In the genomic region with DNA sequence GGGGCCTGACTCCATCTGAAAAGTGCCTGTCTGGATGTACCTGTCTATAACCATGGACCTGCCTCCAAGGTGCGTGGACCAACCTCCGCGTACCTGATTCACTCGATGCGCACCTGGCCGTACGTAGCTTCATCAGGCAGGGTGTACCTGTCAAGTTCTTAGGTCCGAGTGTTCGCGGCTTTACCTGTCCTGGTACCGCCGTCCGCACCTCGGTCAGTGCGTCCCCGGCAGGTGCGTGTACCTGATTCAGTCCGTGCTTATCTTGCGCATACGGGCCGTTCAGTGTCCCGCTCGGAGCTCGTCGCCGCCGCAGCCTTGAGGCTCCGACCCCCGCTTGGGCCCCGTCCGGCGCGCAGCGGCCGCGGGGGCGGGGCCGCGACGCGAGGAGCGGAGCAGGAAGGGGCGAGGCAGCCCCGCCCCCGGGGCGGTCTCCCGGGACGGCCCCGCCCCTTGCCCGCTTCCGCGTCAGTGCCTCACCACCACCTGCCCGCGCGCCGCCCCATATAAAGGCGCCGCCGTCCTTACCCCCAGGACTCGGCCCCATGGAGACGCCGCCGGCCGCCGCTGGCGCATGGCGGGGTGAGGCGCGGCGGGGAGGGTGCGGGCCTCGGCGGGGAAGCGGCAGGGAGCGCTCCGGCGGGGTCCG, we compare ENCODE assay signal across 8 cellular contexts. TPM values are rescaled to one million over a fixed set of nuclear protein-coding genes. Genes with fewer than 3 reads are reported as not detected.
DNase-seq lines count a peak whose midpoint lies in the region; TF ChIP-seq lines count a peak whose summit lies in the region.

A gene (plus strand): TSS at position 530 of the 646 bp plus-strand sequence. CDS start 917 bp downstream, outside the sequence.

- H3K9me2 ChIP-seq in DOHH2 (replicated peaks; ENCODE audit: control insufficient read depth, low read length) = no peaks in the 10 kb centered on the region
- no peaks in the 10 kb centered on the region for H3K9me2 ChIP-seq in MM.1S (replicated peaks; ENCODE audit: insufficient read depth, low read length)
- no peaks in the 10 kb centered on the region for H3K9me2 ChIP-seq in SK-N-SH

- peak within 1 kb of the TSS; percentile 95 for H3K4me3 ChIP-seq in DOHH2 (ENCODE audit: low read length)
- H3K4me3 ChIP-seq in MM.1S (ENCODE audit: low read length) = peak within 1 kb of the TSS; percentile 99
- peak within 1 kb of the TSS; percentile 82 to 94 for H3K4me3 ChIP-seq in SK-N-SH (ENCODE audit: low read depth in 2 of 2, low read length in 1 of 2)

- H3K9me3 ChIP-seq in DOHH2 (ENCODE audit: control insufficient read depth, insufficient read depth, low read length) = no peaks in the 10 kb centered on the region
- no peaks in the 10 kb centered on the region for H3K9me3 ChIP-seq in MM.1S (replicated peaks; ENCODE audit: insufficient read depth, low read length)
- H3K9me3 ChIP-seq in SK-N-SH = no peaks in the 10 kb centered on the region

- POLR2A ChIA-PET in SK-N-SH (lab: Yijun Ruan, JAX) = interaction anchor here (3.7 kb wide), 1 partner anchor 11 kb away, joined by 16 read pairs; no protein-coding TSS in a partner anchor

- H3K27ac Mint-ChIP-seq in activated naive CD4-positive, alpha-beta T cell treated with anti-CD3 and anti-CD28 coated beads, Interleukin-2, amount 10 ng/mL, durations not matched to agents 7 days and 5 days = peak within 1 kb of the TSS; percentile 88

- peak; percentile 72 for DNase-seq in H4 (ENCODE audit: low spot score)
- DNase-seq in MM.1S = peak; percentile 95
- DNase-seq in SK-N-SH = peak; percentile 98
- DNase-seq in activated naive CD4-positive, alpha-beta T cell treated with anti-CD3 and anti-CD28 coated beads, Interleukin-2, amount 10 ng/mL, durations not matched to agents 7 days and 5 days = peak; percentile 92
- peak; percentile 90 for DNase-seq in globus pallidus (ENCODE audit: low spot score)
- DNase-seq in occipital lobe (lab: John Stamatoyannopoulos, UW) = peak; percentile 56

- H3K27me3 ChIP-seq in DOHH2 (ENCODE audit: control insufficient read depth, low read length) (peaks cover 28% of the 10 kb centered on the region), MM.1S (replicated peaks; ENCODE audit: insufficient read depth, low read length) (no peaks in the 10 kb centered on the region), SK-N-SH (ENCODE audit: insufficient read depth) (no peaks in the 10 kb centered on the region)

- H3K79me2 ChIP-seq in DOHH2 (ENCODE audit: control insufficient read depth, low read length) (peaks cover 47% of the 10 kb centered on the region), MM.1S (ENCODE audit: low read length) (peaks cover 59% of the 10 kb centered on the region), SK-N-SH (ENCODE audit: insufficient read depth) (peaks cover 62% of the 10 kb centered on the region)

- H4K20me1 ChIP-seq in DOHH2 (ENCODE audit: control insufficient read depth, insufficient read depth, low read depth, low read length) = peaks cover 10% of the 10 kb centered on the region; the same call in 1 of the 2 replicates
- H4K20me1 ChIP-seq in MM.1S (ENCODE audit: insufficient read depth, low read length) = peaks cover 15% of the 10 kb centered on the region; the same call in 1 of the 2 replicates
- no peaks in the 10 kb centered on the region for H4K20me1 ChIP-seq in SK-N-SH (ENCODE audit: insufficient read depth)

- peaks cover 46% of the 10 kb centered on the region for H3K4me1 ChIP-seq in DOHH2 (ENCODE audit: control insufficient read depth, low read length)
- peaks cover 31% of the 10 kb centered on the region for H3K4me1 ChIP-seq in MM.1S (ENCODE audit: low read length)
- peaks cover 65 to 66% of the 10 kb centered on the region in 2 experiments for H3K4me1 ChIP-seq in SK-N-SH (ENCODE audit: control insufficient read depth in 1 of 2, insufficient read depth in 2 of 2, low read depth in 1 of 2, low read length in 1 of 2)

- H3K27me3 Mint-ChIP-seq in activated naive CD4-positive, alpha-beta T cell treated with anti-CD3 and anti-CD28 coated beads, Interleukin-2, amount 10 ng/mL, durations not matched to agents 7 days and 5 days = no peaks in the 10 kb centered on the region

- TF ChIP-seq EP300 in SK-N-SH (IDR thresholded peaks at IDR 0.05; ENCODE audit: borderline replicate concordance in 1 of 2, low read depth in 1 of 2, low read length in 1 of 2) = no peak

- 4% methylated on average over 20 of the region's 78 CpGs for WGBS in SK-N-SH (ENCODE audit: low lambda C conversion rate)

- peak within 1 kb of the TSS; percentile 82 for H3K4me2 ChIP-seq in DOHH2 (ENCODE audit: low read length)
- peak within 1 kb of the TSS; percentile 99 for H3K4me2 ChIP-seq in MM.1S (ENCODE audit: low read depth, low read length)
- H3K4me2 ChIP-seq in SK-N-SH = peak within 1 kb of the TSS; percentile 96

- H3K9ac ChIP-seq in MM.1S (ENCODE audit: low read length) (peak within 1 kb of the TSS; percentile 93), SK-N-SH (peak within 1 kb of the TSS; percentile 81)

- no peak for TF ChIP-seq CTCF in DOHH2 (IDR thresholded peaks at IDR 0.05; ENCODE audit: low read depth, low read length, poor library complexity, severe bottlenecking)
- no peak for TF ChIP-seq CTCF in MM.1S (IDR thresholded peaks at IDR 0.05; ENCODE audit: low read length)
- TF ChIP-seq CTCF in SK-N-SH (IDR thresholded peaks at IDR 0.05) = no peak

- H3K36me3 ChIP-seq in DOHH2 (ENCODE audit: control insufficient read depth, low read length) (peaks cover 42% of the 10 kb centered on the region), MM.1S (replicated peaks; ENCODE audit: insufficient read depth, low read length) (peaks cover 5% of the 10 kb centered on the region), SK-N-SH (replicated peaks in 1 of 2; ENCODE audit: control insufficient read depth in 1 of 2, insufficient read depth in 2 of 2, low read length in 1 of 2) (peaks cover 0 to 10% of the 10 kb centered on the region in 2 experiments)

- peaks cover 41% of the 10 kb centered on the region for H3K36me3 Mint-ChIP-seq in activated naive CD4-positive, alpha-beta T cell treated with anti-CD3 and anti-CD28 coated beads, Interleukin-2, amount 10 ng/mL, durations not matched to agents 7 days and 5 days

- H2AFZ ChIP-seq in MM.1S (ENCODE audit: low read length) = peak within 1 kb of the TSS; percentile 95
- peak within 1 kb of the TSS; percentile 74; the same call in 1 of the 2 replicates for H2AFZ ChIP-seq in SK-N-SH (ENCODE audit: low read depth)

- H3K4me1 Mint-ChIP-seq in activated naive CD4-positive, alpha-beta T cell treated with anti-CD3 and anti-CD28 coated beads, Interleukin-2, amount 10 ng/mL, durations not matched to agents 7 days and 5 days = peaks cover 58% of the 10 kb centered on the region

- H3K9me3 Mint-ChIP-seq in activated naive CD4-positive, alpha-beta T cell treated with anti-CD3 and anti-CD28 coated beads, Interleukin-2, amount 10 ng/mL, durations not matched to agents 7 days and 5 days = no peaks in the 10 kb centered on the region

- peak within 1 kb of the TSS; percentile 97 for H3K4me3 Mint-ChIP-seq in activated naive CD4-positive, alpha-beta T cell treated with anti-CD3 and anti-CD28 coated beads, Interleukin-2, amount 10 ng/mL, durations not matched to agents 7 days and 5 days

- H3K27ac ChIP-seq in DOHH2 (ENCODE audit: low read depth, low read length) (peak within 1 kb of the TSS; percentile 85), MM.1S (ENCODE audit: low read length) (peak within 1 kb of the TSS; percentile 87; the same call in 1 of the 2 replicates), SK-N-SH (ENCODE audit: low read depth in 2 of 2, low read length in 1 of 2) (peak within 1 kb of the TSS; percentile 60 to 96), temporal lobe (ENCODE audit: low read depth, low read length) (peak within 1 kb of the TSS; percentile 49)

- CTCF ChIA-PET in SK-N-SH (lab: Yijun Ruan, JAX) = interaction anchor here (3.7 to 18.1 kb wide), 3 partner anchors 12 to 41 kb away, joined by 13 to 170 read pairs (median 123); a partner anchor contains a TSS
- CTCF ChIA-PET in activated naive CD4-positive, alpha-beta T cell treated with anti-CD3 and anti-CD28 coated beads, Interleukin-2, amount 10 ng/mL, durations not matched to agents 7 days and 5 days (lab: Charles Lee) = interaction anchor here (1.3 to 8.4 kb wide), 4 partner anchors 13 to 334 kb away, joined by 4 to 78 read pairs (median 21); a partner anchor contains a TSS

- no peak for TF ChIP-seq RAD21 in SK-N-SH (IDR thresholded peaks at IDR 0.05; ENCODE audit: low read length)

- H3F3A ChIP-seq in DOHH2 (ENCODE audit: control insufficient read depth, insufficient read depth) (peaks cover 17% of the 10 kb centered on the region), MM.1S (ENCODE audit: insufficient read depth, low read length) (peaks cover 45% of the 10 kb centered on the region), SK-N-SH (replicated peaks; ENCODE audit: insufficient read depth) (peaks cover 36% of the 10 kb centered on the region)

TF ChIP-seq in SK-N-SH, 30 proteins besides CTCF, POLR2A, EP300 and RAD21 (continues in another document):
- TF ChIP-seq RCOR1 (IDR thresholded peaks at IDR 0.05; ENCODE audit: low read length) (no peak), POLR2AphosphoS5 (IDR thresholded peaks at IDR 0.05; ENCODE audit: low read depth, low read length) (peak; percentile 93), SIN3A (IDR thresholded peaks at IDR 0.05; ENCODE audit: borderline replicate concordance, low read depth, low read length) (peak; percentile 62; the same call in 1 of the 2 replicates), SMC3 (IDR thresholded peaks at IDR 0.05; ENCODE audit: low read depth, low read length) (no peak), EZH2phosphoT487 (IDR thresholded peaks at IDR 0.05; ENCODE audit: borderline replicate concordance, low read depth) (no peak), GABPA (IDR thresholded peaks at IDR 0.05; ENCODE audit: low read depth) (no peak)
- TF ChIP-seq, protein P1, sequence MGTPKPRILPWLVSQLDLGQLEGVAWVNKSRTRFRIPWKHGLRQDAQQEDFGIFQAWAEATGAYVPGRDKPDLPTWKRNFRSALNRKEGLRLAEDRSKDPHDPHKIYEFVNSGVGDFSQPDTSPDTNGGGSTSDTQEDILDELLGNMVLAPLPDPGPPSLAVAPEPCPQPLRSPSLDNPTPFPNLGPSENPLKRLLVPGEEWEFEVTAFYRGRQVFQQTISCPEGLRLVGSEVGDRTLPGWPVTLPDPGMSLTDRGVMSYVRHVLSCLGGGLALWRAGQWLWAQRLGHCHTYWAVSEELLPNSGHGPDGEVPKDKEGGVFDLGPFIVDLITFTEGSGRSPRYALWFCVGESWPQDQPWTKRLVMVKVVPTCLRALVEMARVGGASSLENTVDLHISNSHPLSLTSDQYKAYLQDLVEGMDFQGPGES (IDR thresholded peaks at IDR 0.05; ENCODE audit: low read depth, low read length) = no peak

RNA-seq across cellular contexts. Expression of the gene that starts here (rescaled TPM):
- total RNA-seq in H4 (2014; rRNA removed; shearing (Covaris generic)) = 2.9 TPM in 2 replicates
- polyA plus RNA-seq in SK-N-SH (2012; rRNA removed) = 7.4 and 8.9 TPM in 2 replicates
- polyA plus RNA-seq in SK-N-SH (2012; cell fraction: cytosol; rRNA removed) = 3.4 and 4.3 TPM in 2 replicates
- 24.6 and 24.8 TPM in 2 replicates for polyA plus RNA-seq in SK-N-SH (2012; cell fraction: nucleus; rRNA removed)
- total RNA-seq in occipital lobe = 0.47 TPM
- total RNA-seq in temporal lobe = 0.25 TPM

Comparison
In these comparisons a context has a peak if more than half of its experiments do, and no peak if none do; other contexts are left out.
1. Peak in every context shown above with its lines: DNase-seq, H3K4me3 ChIP-seq and H3K27ac ChIP-seq.
2. Peak in DNase-seq in occipital lobe; RNA of the gene not detected or under 1 TPM.